Comparison of ENCODE assay signal across 23 cellular contexts in the genomic region with DNA sequence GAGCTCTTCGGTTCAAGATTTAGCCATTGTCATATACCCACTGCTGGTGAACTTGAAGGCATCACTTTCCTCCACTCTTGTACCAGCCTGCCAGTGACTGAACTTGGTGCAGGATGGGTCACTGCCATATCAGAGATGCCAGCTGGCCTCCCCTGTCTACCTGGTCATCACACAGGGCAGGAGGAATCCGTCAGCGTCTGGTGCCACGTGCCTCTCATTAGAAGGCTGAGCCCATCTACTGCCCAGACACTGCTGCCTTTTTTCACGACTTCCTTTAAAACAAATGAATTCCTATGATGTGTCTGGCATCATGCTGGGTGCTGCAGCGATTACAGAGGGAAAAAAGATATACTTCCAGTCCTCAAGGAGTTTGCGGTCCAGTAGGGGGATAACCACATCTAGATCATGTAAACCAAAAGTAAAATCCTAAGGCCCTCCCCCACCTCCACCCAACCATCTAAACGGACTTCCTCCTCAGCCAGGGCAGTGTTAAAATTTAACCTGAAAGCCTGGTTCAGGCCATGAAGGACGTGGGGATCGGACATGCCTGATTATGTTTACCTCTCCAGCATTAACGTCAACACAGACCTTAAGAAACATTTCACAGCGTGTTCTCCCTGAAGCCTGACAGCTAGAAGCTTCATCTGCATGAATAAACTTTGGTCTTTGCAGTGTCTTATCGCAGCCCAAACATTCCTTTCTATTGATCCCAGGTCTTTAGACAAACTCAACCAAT. TPM values are rescaled to one million over a fixed set of nuclear protein-coding genes. Genes with fewer than 3 reads are reported as not detected.
A peak's percentile ranks its signal among the peaks of the same experiment; 100 is the strongest.
DNase-seq lines count a peak whose midpoint lies in the region; ATAC-seq and TF ChIP-seq lines count a peak whose summit lies in the region.
"Had no signal": no experiment of that assay in that cellular context is flagged by ENCODE, and none has a peak within 500 bp of the region (broad histone marks: within the 10 kb centered on the region; RNA-seq: fewer than 3 reads in every experiment).

No MANE protein-coding gene starts in this region.

- TF ChIP-seq CTCF in 22Rv1 (IDR thresholded peaks at IDR 0.05): no peak
- TF ChIP-seq CTCF in prostate gland (IDR thresholded peaks at IDR 0.05): no peak
- no peak for TF ChIP-seq CTCF in activated CD8-positive, alpha-beta T cell treated with anti-CD3 and anti-CD28 coated beads for 36 hours (IDR thresholded peaks at IDR 0.05)

- DNase-seq in HT-29 (ENCODE audit: low spot score) (peak; percentile 17), glomerular visceral epithelial cell (ENCODE audit: extremely low spot score) (peak; percentile 64), mucosa of gallbladder (ENCODE audit: low spot score) (peak; percentile 62), ecto neural progenitor cell (ENCODE audit: low spot score) (no peak), prostate gland (ENCODE audit: low spot score) (no peak)
- no peak for DNase-seq in activated CD8-positive, alpha-beta T cell treated with anti-CD3 and anti-CD28 coated beads for 36 hours
- DNase-seq: activated CD4-positive, alpha-beta memory T cell treated with anti-CD3 and anti-CD28 coated beads, Interleukin-2, amount 10 ng/mL, durations not matched to agents 7 days and 5 days; activated naive CD8-positive, alpha-beta T cell treated with anti-CD3 and anti-CD28 coated beads for 36 hours; activated T-cell treated with anti-CD3 and anti-CD28 coated beads, Interleukin-2, amount 50 U/mL, for 4 hours; CD4-positive, alpha-beta T cell; heart right ventricle; IMR-90; MM.1S; NCI-H1694 treated with DMSO at 0.1 percent for 48 hours; NCI-H446; stimulated activated CD4-positive, alpha-beta T cell treated with anti-CD3 and anti-CD28 coated beads, Interleukin-12 subunit alpha, Interleukin-12 subunit beta, amount 100 ng/mL, for 4 hours; stimulated activated naive B cell treated with anti-CD40 and anti-IgM and Interleukin-4, amounts not matched to agents 10 μg/mL and 1 μg/mL and 100 μg/mL, for 72 hours; tibial artery had no signal

- 56% methylated on average over 13 of the region's 13 CpGs for WGBS in prostate gland

- H3K36me3 ChIP-seq in prostate gland: no peaks in the 10 kb centered on the region
- H3K36me3 ChIP-seq: breast epithelium, heart right ventricle, tibial artery had no signal

- no peak for TF ChIP-seq POLR2A in prostate gland (IDR thresholded peaks at IDR 0.05)

- CTCF ChIA-PET in activated CD8-positive, alpha-beta T cell treated with anti-CD3 and anti-CD28 coated beads for 36 hours (lab: Charles Lee): interaction anchor here (1.2 kb wide), 2 partner anchors 31 to 194 kb away, joined by 4 to 5 read pairs; no protein-coding TSS in a partner anchor

- H3K9me3 Mint-ChIP-seq in activated CD8-positive, alpha-beta T cell treated with anti-CD3 and anti-CD28 coated beads for 36 hours: no peaks in the 10 kb centered on the region
- H3K9me3 Mint-ChIP-seq: activated CD4-positive, alpha-beta memory T cell treated with anti-CD3 and anti-CD28 coated beads, Interleukin-2, amount 10 ng/mL, durations not matched to agents 7 days and 5 days; activated naive CD8-positive, alpha-beta T cell treated with anti-CD3 and anti-CD28 coated beads for 36 hours; activated T-cell treated with anti-CD3 and anti-CD28 coated beads, Interleukin-2, amount 50 U/mL, for 4 hours; CD4-positive, alpha-beta T cell had no signal

- no peak overlapping the region for H3K4me3 Mint-ChIP-seq in activated CD8-positive, alpha-beta T cell treated with anti-CD3 and anti-CD28 coated beads for 36 hours
- H3K4me3 Mint-ChIP-seq: activated CD4-positive, alpha-beta memory T cell treated with anti-CD3 and anti-CD28 coated beads, Interleukin-2, amount 10 ng/mL, durations not matched to agents 7 days and 5 days; activated naive CD8-positive, alpha-beta T cell treated with anti-CD3 and anti-CD28 coated beads for 36 hours; activated T-cell treated with anti-CD3 and anti-CD28 coated beads, Interleukin-2, amount 50 U/mL, for 4 hours; CD4-positive, alpha-beta T cell; stimulated activated naive B cell treated with anti-CD40 and anti-IgM and Interleukin-4, amounts not matched to agents 10 μg/mL and 1 μg/mL and 100 μg/mL, for 72 hours had no signal

- H3K4me1 Mint-ChIP-seq in activated CD8-positive, alpha-beta T cell treated with anti-CD3 and anti-CD28 coated beads for 36 hours (ENCODE audit: low read depth): no peaks in the 10 kb centered on the region
- H3K4me1 Mint-ChIP-seq: activated CD4-positive, alpha-beta memory T cell treated with anti-CD3 and anti-CD28 coated beads, Interleukin-2, amount 10 ng/mL, durations not matched to agents 7 days and 5 days; activated naive CD8-positive, alpha-beta T cell treated with anti-CD3 and anti-CD28 coated beads for 36 hours had no signal

- H3K27ac ChIP-seq in 22Rv1 (peak overlapping the region; percentile 62), prostate gland (no peak overlapping the region)
- H3K27ac ChIP-seq: breast epithelium, heart right ventricle, parathyroid adenoma, tibial artery had no signal

- no peak overlapping the region for H3K27ac Mint-ChIP-seq in activated CD8-positive, alpha-beta T cell treated with anti-CD3 and anti-CD28 coated beads for 36 hours
- H3K27ac Mint-ChIP-seq: activated CD4-positive, alpha-beta memory T cell treated with anti-CD3 and anti-CD28 coated beads, Interleukin-2, amount 10 ng/mL, durations not matched to agents 7 days and 5 days; activated naive CD8-positive, alpha-beta T cell treated with anti-CD3 and anti-CD28 coated beads for 36 hours; CD4-positive, alpha-beta T cell; stimulated activated naive B cell treated with anti-CD40 and anti-IgM and Interleukin-4, amounts not matched to agents 10 μg/mL and 1 μg/mL and 100 μg/mL, for 72 hours had no signal

- H3K27me3 Mint-ChIP-seq in activated CD8-positive, alpha-beta T cell treated with anti-CD3 and anti-CD28 coated beads for 36 hours: no peaks in the 10 kb centered on the region
- H3K27me3 Mint-ChIP-seq: activated naive CD8-positive, alpha-beta T cell treated with anti-CD3 and anti-CD28 coated beads for 36 hours; CD4-positive, alpha-beta T cell had no signal

- intact Hi-C loops in prostate gland (cut with DNase I): no loop called here
- intact Hi-C loops in activated CD8-positive, alpha-beta T cell treated with anti-CD3 and anti-CD28 coated beads for 36 hours (cut with micrococcal nuclease): no loop called here

- no peak for ATAC-seq in GM19463 (IDR thresholded peaks at IDR 0.05; ENCODE audit: unreplicated experiment)
- no peak for ATAC-seq in activated CD8-positive, alpha-beta T cell treated with anti-CD3 and anti-CD28 coated beads for 36 hours
- ATAC-seq: activated T-cell treated with anti-CD3 and anti-CD28 coated beads, Interleukin-2, amount 50 U/mL, for 4 hours; heart right ventricle had no signal

- no peaks in the 10 kb centered on the region for H3K9me3 ChIP-seq in prostate gland
- H3K9me3 ChIP-seq: breast epithelium, heart right ventricle, tibial artery had no signal

- no peaks in the 10 kb centered on the region for H3K36me3 Mint-ChIP-seq in activated CD8-positive, alpha-beta T cell treated with anti-CD3 and anti-CD28 coated beads for 36 hours (ENCODE audit: low read depth)
- H3K36me3 Mint-ChIP-seq: activated naive CD8-positive, alpha-beta T cell treated with anti-CD3 and anti-CD28 coated beads for 36 hours; stimulated activated naive B cell treated with anti-CD40 and anti-IgM and Interleukin-4, amounts not matched to agents 10 μg/mL and 1 μg/mL and 100 μg/mL, for 72 hours had no signal

- no peaks in the 10 kb centered on the region for H3K4me1 ChIP-seq in prostate gland (replicated peaks)
- H3K4me1 ChIP-seq: breast epithelium, parathyroid adenoma, tibial artery had no signal

- POLR2A ChIA-PET in activated CD8-positive, alpha-beta T cell treated with anti-CD3 and anti-CD28 coated beads for 36 hours (lab: Charles Lee): no interaction called here

- H3K4me3 ChIP-seq in prostate gland: no peak overlapping the region
- H3K4me3 ChIP-seq: breast epithelium, heart right ventricle, tibial artery had no signal

- no peaks in the 10 kb centered on the region for H3K27me3 ChIP-seq in prostate gland (replicated peaks; ENCODE audit: insufficient read depth)
- H3K27me3 ChIP-seq: breast epithelium had no signal

RNA-seq across cellular contexts. Expression of a gene that starts 29.2 kb away (rescaled TPM):
- 8.4 and 9.1 TPM in 2 replicates for total RNA-seq in HT-29 (2014; rRNA removed; shearing (Covaris generic))
- total RNA-seq in mucosa of gallbladder (22.8 TPM), prostate gland (10 to 100 TPM; 80.0 to 93.6 TPM)
- total RNA-seq in activated CD8-positive, alpha-beta T cell treated with anti-CD3 and anti-CD28 coated beads for 36 hours: 10 to 100 TPM; 11.1 to 11.5 TPM
- total RNA-seq: myocyte had no signal

Comparison
In these comparisons a context has a peak if more than half of its experiments do, and no peak if none do; other contexts are left out.
1. DNase-seq: peak in HT-29 (single experiment), glomerular visceral epithelial cell (single experiment) and mucosa of gallbladder (single experiment); none in ecto neural progenitor cell (single experiment), prostate gland (single experiment) and activated CD8-positive, alpha-beta T cell treated with anti-CD3 and anti-CD28 coated beads for 36 hours (single experiment).